1 cellular context compared by ENCODE assay signal in the genomic region with DNA sequence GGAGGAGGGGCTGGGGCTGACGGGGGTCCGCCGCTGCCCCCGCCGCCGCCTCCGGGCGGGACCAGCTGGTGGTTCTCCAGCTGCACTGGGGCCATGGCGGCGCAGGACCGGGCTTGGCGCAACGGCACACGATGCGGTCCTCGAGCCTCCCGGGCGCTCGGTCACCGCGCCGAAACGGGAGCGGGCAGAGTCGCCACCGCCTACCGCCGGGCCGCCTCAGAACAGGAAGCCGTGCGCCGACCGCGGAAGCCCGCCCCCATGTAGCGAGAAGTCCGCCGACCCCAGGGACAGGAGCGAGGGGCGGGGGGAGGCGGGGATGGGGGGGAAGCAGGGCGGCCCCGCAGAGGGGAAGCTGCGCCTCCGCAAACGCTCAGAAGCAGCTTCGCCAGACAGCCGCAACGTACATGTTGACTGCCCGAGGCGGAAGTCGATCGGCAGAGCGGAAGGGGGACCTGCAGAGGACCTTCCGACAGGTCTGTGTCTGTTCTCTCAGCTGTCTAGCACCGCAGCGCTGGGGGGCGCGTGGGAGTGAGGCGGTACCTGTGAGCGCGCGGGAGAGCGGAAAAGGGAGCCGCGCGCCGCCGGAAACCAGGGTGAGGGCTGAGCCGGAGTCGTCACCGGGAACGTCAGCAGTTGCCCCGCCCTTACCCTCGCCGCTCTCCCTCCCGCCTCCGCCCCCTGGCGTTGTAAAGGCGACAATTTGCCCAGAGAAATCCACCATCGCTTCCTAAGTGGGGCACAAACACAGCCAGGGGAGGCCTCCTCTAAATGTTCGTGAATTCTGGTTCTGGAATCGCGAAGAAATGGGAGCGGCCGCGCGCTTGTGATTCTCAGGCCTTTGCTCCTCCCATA.
TF ChIP-seq lines count a peak whose summit lies in the region.

A gene (minus strand): TSS at position 225 of the 852 bp plus-strand sequence. CDS start 130 bp downstream, at position 95.

TF ChIP-seq in K562, 482 proteins besides CTCF, POLR2A, EP300 and RAD21 (continued from another document and continues in another):
- TF ChIP-seq, protein P1, sequence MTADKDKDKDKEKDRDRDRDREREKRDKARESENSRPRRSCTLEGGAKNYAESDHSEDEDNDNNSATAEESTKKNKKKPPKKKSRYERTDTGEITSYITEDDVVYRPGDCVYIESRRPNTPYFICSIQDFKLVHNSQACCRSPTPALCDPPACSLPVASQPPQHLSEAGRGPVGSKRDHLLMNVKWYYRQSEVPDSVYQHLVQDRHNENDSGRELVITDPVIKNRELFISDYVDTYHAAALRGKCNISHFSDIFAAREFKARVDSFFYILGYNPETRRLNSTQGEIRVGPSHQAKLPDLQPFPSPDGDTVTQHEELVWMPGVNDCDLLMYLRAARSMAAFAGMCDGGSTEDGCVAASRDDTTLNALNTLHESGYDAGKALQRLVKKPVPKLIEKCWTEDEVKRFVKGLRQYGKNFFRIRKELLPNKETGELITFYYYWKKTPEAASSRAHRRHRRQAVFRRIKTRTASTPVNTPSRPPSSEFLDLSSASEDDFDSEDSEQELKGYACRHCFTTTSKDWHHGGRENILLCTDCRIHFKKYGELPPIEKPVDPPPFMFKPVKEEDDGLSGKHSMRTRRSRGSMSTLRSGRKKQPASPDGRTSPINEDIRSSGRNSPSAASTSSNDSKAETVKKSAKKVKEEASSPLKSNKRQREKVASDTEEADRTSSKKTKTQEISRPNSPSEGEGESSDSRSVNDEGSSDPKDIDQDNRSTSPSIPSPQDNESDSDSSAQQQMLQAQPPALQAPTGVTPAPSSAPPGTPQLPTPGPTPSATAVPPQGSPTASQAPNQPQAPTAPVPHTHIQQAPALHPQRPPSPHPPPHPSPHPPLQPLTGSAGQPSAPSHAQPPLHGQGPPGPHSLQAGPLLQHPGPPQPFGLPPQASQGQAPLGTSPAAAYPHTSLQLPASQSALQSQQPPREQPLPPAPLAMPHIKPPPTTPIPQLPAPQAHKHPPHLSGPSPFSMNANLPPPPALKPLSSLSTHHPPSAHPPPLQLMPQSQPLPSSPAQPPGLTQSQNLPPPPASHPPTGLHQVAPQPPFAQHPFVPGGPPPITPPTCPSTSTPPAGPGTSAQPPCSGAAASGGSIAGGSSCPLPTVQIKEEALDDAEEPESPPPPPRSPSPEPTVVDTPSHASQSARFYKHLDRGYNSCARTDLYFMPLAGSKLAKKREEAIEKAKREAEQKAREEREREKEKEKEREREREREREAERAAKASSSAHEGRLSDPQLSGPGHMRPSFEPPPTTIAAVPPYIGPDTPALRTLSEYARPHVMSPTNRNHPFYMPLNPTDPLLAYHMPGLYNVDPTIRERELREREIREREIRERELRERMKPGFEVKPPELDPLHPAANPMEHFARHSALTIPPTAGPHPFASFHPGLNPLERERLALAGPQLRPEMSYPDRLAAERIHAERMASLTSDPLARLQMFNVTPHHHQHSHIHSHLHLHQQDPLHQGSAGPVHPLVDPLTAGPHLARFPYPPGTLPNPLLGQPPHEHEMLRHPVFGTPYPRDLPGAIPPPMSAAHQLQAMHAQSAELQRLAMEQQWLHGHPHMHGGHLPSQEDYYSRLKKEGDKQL (CRISPR knock-in tag; IDR thresholded peaks at IDR 0.05; ENCODE audit: borderline replicate concordance): no peak
- TF ChIP-seq, protein P2, sequence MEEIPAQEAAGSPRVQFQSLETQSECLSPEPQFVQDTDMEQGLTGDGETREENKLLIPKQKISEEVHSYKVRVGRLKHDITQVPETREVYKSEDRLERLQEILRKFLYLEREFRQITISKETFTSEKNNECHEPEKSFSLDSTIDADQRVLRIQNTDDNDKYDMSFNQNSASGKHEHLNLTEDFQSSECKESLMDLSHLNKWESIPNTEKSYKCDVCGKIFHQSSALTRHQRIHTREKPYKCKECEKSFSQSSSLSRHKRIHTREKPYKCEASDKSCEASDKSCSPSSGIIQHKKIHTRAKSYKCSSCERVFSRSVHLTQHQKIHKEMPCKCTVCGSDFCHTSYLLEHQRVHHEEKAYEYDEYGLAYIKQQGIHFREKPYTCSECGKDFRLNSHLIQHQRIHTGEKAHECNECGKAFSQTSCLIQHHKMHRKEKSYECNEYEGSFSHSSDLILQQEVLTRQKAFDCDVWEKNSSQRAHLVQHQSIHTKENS (CRISPR knock-in tag; IDR thresholded peaks at IDR 0.05): no peak
- TF ChIP-seq SUPT5H (IDR thresholded peaks at IDR 0.05): peak; percentile 63
- TF ChIP-seq ZNF324 (CRISPR knock-in tag; IDR thresholded peaks at IDR 0.05): no peak
- no peak for TF ChIP-seq MEF2D (tag; conservative IDR thresholded peaks at IDR 0.05; ENCODE audit: low read depth)
- TF ChIP-seq E2F3 (CRISPR knock-in tag; IDR thresholded peaks at IDR 0.05): 0 out of 2 replicates have a peak, but pooled peaks have one; percentile 15
- TF ChIP-seq, protein P3, sequence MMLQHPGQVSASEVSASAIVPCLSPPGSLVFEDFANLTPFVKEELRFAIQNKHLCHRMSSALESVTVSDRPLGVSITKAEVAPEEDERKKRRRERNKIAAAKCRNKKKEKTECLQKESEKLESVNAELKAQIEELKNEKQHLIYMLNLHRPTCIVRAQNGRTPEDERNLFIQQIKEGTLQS (IDR thresholded peaks at IDR 0.05): no peak
- TF ChIP-seq, protein P3 (CRISPR knock-in tag; conservative IDR thresholded peaks at IDR 0.05): no peak
- TF ChIP-seq MEF2A (IDR thresholded peaks at IDR 0.05; ENCODE audit: control insufficient read depth, low read depth, low read length): no peak
- TF ChIP-seq, protein P4, sequence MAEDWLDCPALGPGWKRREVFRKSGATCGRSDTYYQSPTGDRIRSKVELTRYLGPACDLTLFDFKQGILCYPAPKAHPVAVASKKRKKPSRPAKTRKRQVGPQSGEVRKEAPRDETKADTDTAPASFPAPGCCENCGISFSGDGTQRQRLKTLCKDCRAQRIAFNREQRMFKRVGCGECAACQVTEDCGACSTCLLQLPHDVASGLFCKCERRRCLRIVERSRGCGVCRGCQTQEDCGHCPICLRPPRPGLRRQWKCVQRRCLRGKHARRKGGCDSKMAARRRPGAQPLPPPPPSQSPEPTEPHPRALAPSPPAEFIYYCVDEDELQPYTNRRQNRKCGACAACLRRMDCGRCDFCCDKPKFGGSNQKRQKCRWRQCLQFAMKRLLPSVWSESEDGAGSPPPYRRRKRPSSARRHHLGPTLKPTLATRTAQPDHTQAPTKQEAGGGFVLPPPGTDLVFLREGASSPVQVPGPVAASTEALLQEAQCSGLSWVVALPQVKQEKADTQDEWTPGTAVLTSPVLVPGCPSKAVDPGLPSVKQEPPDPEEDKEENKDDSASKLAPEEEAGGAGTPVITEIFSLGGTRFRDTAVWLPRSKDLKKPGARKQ (CRISPR knock-in tag; IDR thresholded peaks at IDR 0.05): no peak
- TF ChIP-seq, protein P5, sequence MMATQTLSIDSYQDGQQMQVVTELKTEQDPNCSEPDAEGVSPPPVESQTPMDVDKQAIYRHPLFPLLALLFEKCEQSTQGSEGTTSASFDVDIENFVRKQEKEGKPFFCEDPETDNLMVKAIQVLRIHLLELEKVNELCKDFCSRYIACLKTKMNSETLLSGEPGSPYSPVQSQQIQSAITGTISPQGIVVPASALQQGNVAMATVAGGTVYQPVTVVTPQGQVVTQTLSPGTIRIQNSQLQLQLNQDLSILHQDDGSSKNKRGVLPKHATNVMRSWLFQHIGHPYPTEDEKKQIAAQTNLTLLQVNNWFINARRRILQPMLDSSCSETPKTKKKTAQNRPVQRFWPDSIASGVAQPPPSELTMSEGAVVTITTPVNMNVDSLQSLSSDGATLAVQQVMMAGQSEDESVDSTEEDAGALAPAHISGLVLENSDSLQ (IDR thresholded peaks at IDR 0.05): peak; percentile 62
- TF ChIP-seq, protein P6, sequence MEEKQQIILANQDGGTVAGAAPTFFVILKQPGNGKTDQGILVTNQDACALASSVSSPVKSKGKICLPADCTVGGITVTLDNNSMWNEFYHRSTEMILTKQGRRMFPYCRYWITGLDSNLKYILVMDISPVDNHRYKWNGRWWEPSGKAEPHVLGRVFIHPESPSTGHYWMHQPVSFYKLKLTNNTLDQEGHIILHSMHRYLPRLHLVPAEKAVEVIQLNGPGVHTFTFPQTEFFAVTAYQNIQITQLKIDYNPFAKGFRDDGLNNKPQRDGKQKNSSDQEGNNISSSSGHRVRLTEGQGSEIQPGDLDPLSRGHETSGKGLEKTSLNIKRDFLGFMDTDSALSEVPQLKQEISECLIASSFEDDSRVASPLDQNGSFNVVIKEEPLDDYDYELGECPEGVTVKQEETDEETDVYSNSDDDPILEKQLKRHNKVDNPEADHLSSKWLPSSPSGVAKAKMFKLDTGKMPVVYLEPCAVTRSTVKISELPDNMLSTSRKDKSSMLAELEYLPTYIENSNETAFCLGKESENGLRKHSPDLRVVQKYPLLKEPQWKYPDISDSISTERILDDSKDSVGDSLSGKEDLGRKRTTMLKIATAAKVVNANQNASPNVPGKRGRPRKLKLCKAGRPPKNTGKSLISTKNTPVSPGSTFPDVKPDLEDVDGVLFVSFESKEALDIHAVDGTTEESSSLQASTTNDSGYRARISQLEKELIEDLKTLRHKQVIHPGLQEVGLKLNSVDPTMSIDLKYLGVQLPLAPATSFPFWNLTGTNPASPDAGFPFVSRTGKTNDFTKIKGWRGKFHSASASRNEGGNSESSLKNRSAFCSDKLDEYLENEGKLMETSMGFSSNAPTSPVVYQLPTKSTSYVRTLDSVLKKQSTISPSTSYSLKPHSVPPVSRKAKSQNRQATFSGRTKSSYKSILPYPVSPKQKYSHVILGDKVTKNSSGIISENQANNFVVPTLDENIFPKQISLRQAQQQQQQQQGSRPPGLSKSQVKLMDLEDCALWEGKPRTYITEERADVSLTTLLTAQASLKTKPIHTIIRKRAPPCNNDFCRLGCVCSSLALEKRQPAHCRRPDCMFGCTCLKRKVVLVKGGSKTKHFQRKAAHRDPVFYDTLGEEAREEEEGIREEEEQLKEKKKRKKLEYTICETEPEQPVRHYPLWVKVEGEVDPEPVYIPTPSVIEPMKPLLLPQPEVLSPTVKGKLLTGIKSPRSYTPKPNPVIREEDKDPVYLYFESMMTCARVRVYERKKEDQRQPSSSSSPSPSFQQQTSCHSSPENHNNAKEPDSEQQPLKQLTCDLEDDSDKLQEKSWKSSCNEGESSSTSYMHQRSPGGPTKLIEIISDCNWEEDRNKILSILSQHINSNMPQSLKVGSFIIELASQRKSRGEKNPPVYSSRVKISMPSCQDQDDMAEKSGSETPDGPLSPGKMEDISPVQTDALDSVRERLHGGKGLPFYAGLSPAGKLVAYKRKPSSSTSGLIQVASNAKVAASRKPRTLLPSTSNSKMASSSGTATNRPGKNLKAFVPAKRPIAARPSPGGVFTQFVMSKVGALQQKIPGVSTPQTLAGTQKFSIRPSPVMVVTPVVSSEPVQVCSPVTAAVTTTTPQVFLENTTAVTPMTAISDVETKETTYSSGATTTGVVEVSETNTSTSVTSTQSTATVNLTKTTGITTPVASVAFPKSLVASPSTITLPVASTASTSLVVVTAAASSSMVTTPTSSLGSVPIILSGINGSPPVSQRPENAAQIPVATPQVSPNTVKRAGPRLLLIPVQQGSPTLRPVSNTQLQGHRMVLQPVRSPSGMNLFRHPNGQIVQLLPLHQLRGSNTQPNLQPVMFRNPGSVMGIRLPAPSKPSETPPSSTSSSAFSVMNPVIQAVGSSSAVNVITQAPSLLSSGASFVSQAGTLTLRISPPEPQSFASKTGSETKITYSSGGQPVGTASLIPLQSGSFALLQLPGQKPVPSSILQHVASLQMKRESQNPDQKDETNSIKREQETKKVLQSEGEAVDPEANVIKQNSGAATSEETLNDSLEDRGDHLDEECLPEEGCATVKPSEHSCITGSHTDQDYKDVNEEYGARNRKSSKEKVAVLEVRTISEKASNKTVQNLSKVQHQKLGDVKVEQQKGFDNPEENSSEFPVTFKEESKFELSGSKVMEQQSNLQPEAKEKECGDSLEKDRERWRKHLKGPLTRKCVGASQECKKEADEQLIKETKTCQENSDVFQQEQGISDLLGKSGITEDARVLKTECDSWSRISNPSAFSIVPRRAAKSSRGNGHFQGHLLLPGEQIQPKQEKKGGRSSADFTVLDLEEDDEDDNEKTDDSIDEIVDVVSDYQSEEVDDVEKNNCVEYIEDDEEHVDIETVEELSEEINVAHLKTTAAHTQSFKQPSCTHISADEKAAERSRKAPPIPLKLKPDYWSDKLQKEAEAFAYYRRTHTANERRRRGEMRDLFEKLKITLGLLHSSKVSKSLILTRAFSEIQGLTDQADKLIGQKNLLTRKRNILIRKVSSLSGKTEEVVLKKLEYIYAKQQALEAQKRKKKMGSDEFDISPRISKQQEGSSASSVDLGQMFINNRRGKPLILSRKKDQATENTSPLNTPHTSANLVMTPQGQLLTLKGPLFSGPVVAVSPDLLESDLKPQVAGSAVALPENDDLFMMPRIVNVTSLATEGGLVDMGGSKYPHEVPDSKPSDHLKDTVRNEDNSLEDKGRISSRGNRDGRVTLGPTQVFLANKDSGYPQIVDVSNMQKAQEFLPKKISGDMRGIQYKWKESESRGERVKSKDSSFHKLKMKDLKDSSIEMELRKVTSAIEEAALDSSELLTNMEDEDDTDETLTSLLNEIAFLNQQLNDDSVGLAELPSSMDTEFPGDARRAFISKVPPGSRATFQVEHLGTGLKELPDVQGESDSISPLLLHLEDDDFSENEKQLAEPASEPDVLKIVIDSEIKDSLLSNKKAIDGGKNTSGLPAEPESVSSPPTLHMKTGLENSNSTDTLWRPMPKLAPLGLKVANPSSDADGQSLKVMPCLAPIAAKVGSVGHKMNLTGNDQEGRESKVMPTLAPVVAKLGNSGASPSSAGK (IDR thresholded peaks at IDR 0.05): no peak
- TF ChIP-seq, protein P7, sequence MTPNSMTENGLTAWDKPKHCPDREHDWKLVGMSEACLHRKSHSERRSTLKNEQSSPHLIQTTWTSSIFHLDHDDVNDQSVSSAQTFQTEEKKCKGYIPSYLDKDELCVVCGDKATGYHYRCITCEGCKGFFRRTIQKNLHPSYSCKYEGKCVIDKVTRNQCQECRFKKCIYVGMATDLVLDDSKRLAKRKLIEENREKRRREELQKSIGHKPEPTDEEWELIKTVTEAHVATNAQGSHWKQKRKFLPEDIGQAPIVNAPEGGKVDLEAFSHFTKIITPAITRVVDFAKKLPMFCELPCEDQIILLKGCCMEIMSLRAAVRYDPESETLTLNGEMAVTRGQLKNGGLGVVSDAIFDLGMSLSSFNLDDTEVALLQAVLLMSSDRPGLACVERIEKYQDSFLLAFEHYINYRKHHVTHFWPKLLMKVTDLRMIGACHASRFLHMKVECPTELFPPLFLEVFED (CRISPR knock-in tag; conservative IDR thresholded peaks at IDR 0.05): no peak
- no peak for TF ChIP-seq FOXJ2 (tag; IDR thresholded peaks at IDR 0.05)
- TF ChIP-seq, protein P8, sequence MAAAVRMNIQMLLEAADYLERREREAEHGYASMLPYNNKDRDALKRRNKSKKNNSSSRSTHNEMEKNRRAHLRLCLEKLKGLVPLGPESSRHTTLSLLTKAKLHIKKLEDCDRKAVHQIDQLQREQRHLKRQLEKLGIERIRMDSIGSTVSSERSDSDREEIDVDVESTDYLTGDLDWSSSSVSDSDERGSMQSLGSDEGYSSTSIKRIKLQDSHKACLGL (CRISPR knock-in tag; IDR thresholded peaks at IDR 0.05; ENCODE audit: borderline replicate concordance, poor library complexity, severe bottlenecking): no peak
- no peak for TF ChIP-seq HMG20A (CRISPR knock-in tag; conservative IDR thresholded peaks at IDR 0.05)
- TF ChIP-seq, protein P9, sequence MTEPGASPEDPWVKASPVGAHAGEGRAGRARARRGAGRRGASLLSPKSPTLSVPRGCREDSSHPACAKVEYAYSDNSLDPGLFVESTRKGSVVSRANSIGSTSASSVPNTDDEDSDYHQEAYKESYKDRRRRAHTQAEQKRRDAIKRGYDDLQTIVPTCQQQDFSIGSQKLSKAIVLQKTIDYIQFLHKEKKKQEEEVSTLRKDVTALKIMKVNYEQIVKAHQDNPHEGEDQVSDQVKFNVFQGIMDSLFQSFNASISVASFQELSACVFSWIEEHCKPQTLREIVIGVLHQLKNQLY (CRISPR knock-in tag; conservative IDR thresholded peaks at IDR 0.05): no peak
- TF ChIP-seq CXXC5 (CRISPR knock-in tag; IDR thresholded peaks at IDR 0.05): peak; percentile 88
